ENCODE assay signal across 20 cellular contexts in the genomic region with DNA sequence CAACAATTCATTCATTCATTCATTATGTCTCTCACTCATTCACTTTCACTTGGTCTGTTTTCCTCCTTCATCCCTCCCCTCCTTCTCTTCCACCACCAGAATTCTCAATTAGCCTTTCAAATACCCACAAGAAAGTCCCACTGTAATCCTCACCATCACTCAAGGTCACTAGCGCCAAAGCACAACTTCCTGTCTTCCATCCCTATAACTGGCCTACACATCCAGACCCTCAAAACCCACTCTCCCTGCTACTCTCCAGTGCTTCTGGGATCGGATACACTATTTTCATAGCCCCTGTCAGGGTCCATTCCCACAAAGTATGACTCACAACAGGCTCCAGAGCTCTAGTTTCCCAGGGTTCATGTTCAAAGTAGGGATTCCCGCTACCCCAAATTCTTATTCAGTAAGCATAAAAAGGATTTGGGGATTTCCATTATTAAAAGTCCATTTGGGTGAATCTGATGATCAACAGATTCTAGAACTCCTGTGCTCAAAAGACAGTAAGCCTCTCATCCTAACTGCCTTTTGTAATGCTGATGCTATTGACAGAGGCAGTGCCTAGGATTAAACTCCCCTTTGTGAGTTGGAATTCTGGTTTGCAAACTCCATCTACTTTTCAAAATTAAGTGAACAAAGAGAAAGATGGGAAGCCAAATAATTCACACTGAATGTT.
"Had no signal": no experiment of that assay in that cellular context is flagged by ENCODE, and none has a peak within 500 bp of the region (broad histone marks: within the 10 kb centered on the region; RNA-seq: fewer than 3 reads in every experiment).

No MANE protein-coding gene starts in this region.

- H3K4me3 ChIP-seq: esophagus squamous epithelium, gastroesophageal sphincter, lung, spleen, testis, tibial nerve had no signal

- H3K9me3 ChIP-seq: esophagus squamous epithelium, gastroesophageal sphincter, testis, tibial nerve had no signal

- H3K4me3 Mint-ChIP-seq: dendritic cell treated with granulocyte-macrophage colony-stimulating factor and Interleukin-4, amounts not matched to agents 40 ng/mL and 50 ng/mL, for 4 days; nephron; stimulated activated memory B cell treated with anti-CD40 and anti-IgM and Interleukin-4, amounts not matched to agents 10 μg/mL and 1 μg/mL and 100 μg/mL, for 72 hours; stimulated activated naive CD8-positive, alpha-beta T cell treated with anti-CD3 and anti-CD28 coated beads, Interleukin-15, amount 100 ng/mL, for 72 hours had no signal

- ATAC-seq: gastroesophageal sphincter; left cardiac atrium; left ventricle myocardium superior; sciatic nerve; stimulated activated memory B cell treated with anti-CD40 and anti-IgM and Interleukin-4, amounts not matched to agents 10 μg/mL and 1 μg/mL and 100 μg/mL, for 72 hours; stimulated activated naive CD8-positive, alpha-beta T cell treated with anti-CD3 and anti-CD28 coated beads, Interleukin-15, amount 100 ng/mL, for 72 hours had no signal

- H3K27me3 ChIP-seq: esophagus squamous epithelium, gastroesophageal sphincter, spleen, testis, tibial nerve had no signal

- DNase-seq: esophagus squamous epithelium; foreskin fibroblast; kidney; left cardiac atrium; left ventricle myocardium superior; mesenchymal stem cell; midbrain; spleen; stimulated activated CD4-positive, alpha-beta T cell treated with anti-CD3 and anti-CD28 coated beads, Interleukin-15, amount 100 ng/mL, for 24 hours; stimulated activated CD4-positive, alpha-beta T cell treated with anti-CD3 and anti-CD28 coated beads, Interleukin-1b, Interleukin-23, amount 100 ng/mL, for 48 hours; stimulated activated CD4-positive, alpha-beta T cell treated with anti-CD3 and anti-CD28 coated beads, Interleukin-4, amount 100 ng/mL, for 24 hours; stimulated activated naive CD8-positive, alpha-beta T cell treated with anti-CD3 and anti-CD28 coated beads, Interleukin-15, amount 100 ng/mL, for 72 hours; testis had no signal

- H3K36me3 Mint-ChIP-seq: stimulated activated memory B cell treated with anti-CD40 and anti-IgM and Interleukin-4, amounts not matched to agents 10 μg/mL and 1 μg/mL and 100 μg/mL, for 72 hours had no signal

- H3K9me3 Mint-ChIP-seq: nephron had no signal

- H3K36me3 ChIP-seq: esophagus squamous epithelium, gastroesophageal sphincter, spleen, tibial nerve had no signal

- H3K27me3 Mint-ChIP-seq: dendritic cell treated with granulocyte-macrophage colony-stimulating factor and Interleukin-4, amounts not matched to agents 40 ng/mL and 50 ng/mL, for 4 days; stimulated activated memory B cell treated with anti-CD40 and anti-IgM and Interleukin-4, amounts not matched to agents 10 μg/mL and 1 μg/mL and 100 μg/mL, for 72 hours; stimulated activated naive CD8-positive, alpha-beta T cell treated with anti-CD3 and anti-CD28 coated beads, Interleukin-15, amount 100 ng/mL, for 72 hours had no signal

- H3K4me1 ChIP-seq: gastroesophageal sphincter, spleen, testis, tibial nerve had no signal

- H3K4me1 Mint-ChIP-seq: nephron; stimulated activated memory B cell treated with anti-CD40 and anti-IgM and Interleukin-4, amounts not matched to agents 10 μg/mL and 1 μg/mL and 100 μg/mL, for 72 hours; stimulated activated naive CD8-positive, alpha-beta T cell treated with anti-CD3 and anti-CD28 coated beads, Interleukin-15, amount 100 ng/mL, for 72 hours had no signal

- H3K27ac Mint-ChIP-seq: dendritic cell treated with granulocyte-macrophage colony-stimulating factor and Interleukin-4, amounts not matched to agents 40 ng/mL and 50 ng/mL, for 4 days; nephron; stimulated activated memory B cell treated with anti-CD40 and anti-IgM and Interleukin-4, amounts not matched to agents 10 μg/mL and 1 μg/mL and 100 μg/mL, for 72 hours; stimulated activated naive CD8-positive, alpha-beta T cell treated with anti-CD3 and anti-CD28 coated beads, Interleukin-15, amount 100 ng/mL, for 72 hours had no signal

- H3K27ac ChIP-seq: esophagus squamous epithelium, gastroesophageal sphincter, spleen, testis, tibial nerve had no signal
